ENCODE assay signal across 7 cellular contexts in genomic region chr1:243748706-243749283, GRCh38.
DNase-seq lines count a peak whose midpoint lies in the region; ATAC-seq and TF ChIP-seq lines count a peak whose summit lies in the region.

No MANE protein-coding gene starts in this region.

- no peak overlapping the region for H2AFZ ChIP-seq in smooth muscle cell (ENCODE audit: low read depth)

- intact Hi-C loops in left ventricle myocardium superior (cut with micrococcal nuclease) = no loop called here

- DNase-seq in GDM1 (lab: John Stamatoyannopoulos, UW) = peak; percentile 54
- DNase-seq in NCI-H446 treated with DMSO at 0.1 percent for 48 hours (lab: John Stamatoyannopoulos, UW) = peak; percentile 86
- DNase-seq in amniotic epithelial cell (ENCODE audit: low read depth) = peak; percentile 85
- DNase-seq in left ventricle myocardium superior = no peak
- no peak for DNase-seq in smooth muscle cell (lab: John Stamatoyannopoulos, UW; ENCODE audit: unreplicated experiment)

- peaks cover 8% of the 10 kb centered on the region for H3K79me2 ChIP-seq in smooth muscle cell (ENCODE audit: low read depth)

- H3K36me3 ChIP-seq in smooth muscle cell (ENCODE audit: low read depth) = no peaks in the 10 kb centered on the region

- H3K4me3 ChIP-seq in smooth muscle cell = no peak overlapping the region

- peaks cover 12% of the 10 kb centered on the region for H3K4me1 ChIP-seq in smooth muscle cell (ENCODE audit: low read depth)

- no peak overlapping the region for H3K27ac ChIP-seq in smooth muscle cell (ENCODE audit: low read depth)

- peak; percentile 99 for ATAC-seq in GM21360 (IDR thresholded peaks at IDR 0.05; ENCODE audit: unreplicated experiment)
- ATAC-seq in HG03469 (IDR thresholded peaks at IDR 0.05; ENCODE audit: unreplicated experiment) = peak; percentile 96
- peak; percentile 89 for ATAC-seq in left ventricle myocardium superior

- no peaks in the 10 kb centered on the region for H3K27me3 ChIP-seq in smooth muscle cell (ENCODE audit: low read depth)

- no peak overlapping the region for H3K9ac ChIP-seq in smooth muscle cell (ENCODE audit: low read depth)

- no peak overlapping the region for H3K4me2 ChIP-seq in smooth muscle cell

- 17% methylated on average over 3 of the region's 3 CpGs for WGBS in smooth muscle cell (ENCODE audit: low lambda C conversion rate)

- peaks cover 12% of the 10 kb centered on the region for H4K20me1 ChIP-seq in smooth muscle cell (ENCODE audit: low read depth)

- peaks cover 4% of the 10 kb centered on the region for H3F3A ChIP-seq in smooth muscle cell (ENCODE audit: low read depth)

- TF ChIP-seq CTCF in smooth muscle cell (IDR thresholded peaks at IDR 0.05; ENCODE audit: borderline replicate concordance, insufficient read depth, poor library complexity, severe bottlenecking) = peak; percentile 73

- H3K9me3 ChIP-seq in smooth muscle cell (replicated peaks; ENCODE audit: low read depth) = no peaks in the 10 kb centered on the region

Comparison
In these comparisons a context has a peak if more than half of its experiments do, and no peak if none do; other contexts are left out.
1. DNase-seq: peak in GDM1 (single experiment), NCI-H446 treated with DMSO at 0.1 percent for 48 hours (single experiment) and amniotic epithelial cell (single experiment); none in left ventricle myocardium superior (single experiment) and smooth muscle cell (single experiment).
2. Peak in every context shown above with its lines, with median percentiles within 50 percentile points of each other: ATAC-seq.